34 cellular contexts compared by ENCODE assay signal in genomic region chr9:123814526-123814925, GRCh38.
"Had no signal": no experiment of that assay in that cellular context is flagged by ENCODE, and none has a peak within 500 bp of the region (broad histone marks: within the 10 kb centered on the region; RNA-seq: fewer than 3 reads in every experiment).

No MANE protein-coding gene starts in this region.

- H3K27me3 ChIP-seq: Peyer's patch had no signal

- H3K4me3 ChIP-seq: Peyer's patch had no signal

- H3K4me1 ChIP-seq: Peyer's patch had no signal

- ATAC-seq: activated CD8-positive, alpha-beta memory T cell treated with anti-CD3 and anti-CD28 coated beads, Interleukin-2, amount 10 ng/mL, durations not matched to agents 7 days and 5 days; activated naive CD8-positive, alpha-beta T cell treated with anti-CD3 and anti-CD28 coated beads, Interleukin-2, amount 50 U/mL, for 24 hours; PC-3; Right ventricle myocardium inferior; SK-N-SH treated with all-trans-retinoic acid at 6 μM for 48 hours had no signal

- H3K27ac ChIP-seq: Peyer's patch, RWPE1, VCaP had no signal

- FAIRE-seq: bronchial epithelial cell had no signal

- DNase-seq: activated B cell treated with CpG ODN at 0.5 μM for 24 hours; activated CD4-positive, alpha-beta memory T cell treated with anti-CD3 and anti-CD28 coated beads, Interleukin-2, amount 10 ng/mL, durations not matched to agents 7 days and 5 days; activated CD4-positive, alpha-beta T cell treated with anti-CD3 and anti-CD28 coated beads for 1 hour; activated CD4-positive, alpha-beta T cell treated with anti-CD3 and anti-CD28 coated beads for 48 hours; activated CD8-positive, alpha-beta memory T cell treated with anti-CD3 and anti-CD28 coated beads for 24 hours; activated CD8-positive, alpha-beta memory T cell treated with anti-CD3 and anti-CD28 coated beads, Interleukin-2, amount 10 ng/mL, durations not matched to agents 7 days and 5 days; activated CD8-positive, alpha-beta memory T cell treated with anti-CD3 and anti-CD28 coated beads, Interleukin-2, amount 50 U/mL, for 48 hours; activated effector memory CD4-positive, alpha-beta T cell treated with Interleukin-2 at 50 U/mL for 16 hours; activated naive CD4-positive, alpha-beta T cell treated with anti-CD3 and anti-CD28 coated beads, Interleukin-2, amount 10 ng/mL, durations not matched to agents 7 days and 5 days; activated naive CD8-positive, alpha-beta T cell treated with anti-CD3 and anti-CD28 coated beads, Interleukin-2, amount 50 U/mL, for 24 hours; activated T-cell treated with anti-CD3 and anti-CD28 coated beads, Interleukin-2, amount 50 U/mL, for 48 hours; anterior cingulate cortex; caudate nucleus; cerebellar nuclear complex; NCI-H1092 treated with DMSO at 0.1 percent for 48 hours; NCI-H1694; NCI-H1930; NCI-H2081 treated with DMSO at 0.1 percent for 48 hours; NCI-H226; NCI-H446 treated with DMSO at 0.1 percent for 48 hours; NCI-H524; NK-92 treated with Interleukin-12 subunit alpha and Interleukin-12 subunit beta, amount 100 ng/mL, for 24 hours; PC-3; Peyer's patch; SIG-M5; SW 1271; T-helper 1 cell; T-helper 2 cell; T-helper 9 cell had no signal

- H3K36me3 ChIP-seq: Peyer's patch had no signal

- H3K9me3 ChIP-seq: Peyer's patch had no signal
